Comparison of ENCODE assay signal across 14 cellular contexts in the genomic region with DNA sequence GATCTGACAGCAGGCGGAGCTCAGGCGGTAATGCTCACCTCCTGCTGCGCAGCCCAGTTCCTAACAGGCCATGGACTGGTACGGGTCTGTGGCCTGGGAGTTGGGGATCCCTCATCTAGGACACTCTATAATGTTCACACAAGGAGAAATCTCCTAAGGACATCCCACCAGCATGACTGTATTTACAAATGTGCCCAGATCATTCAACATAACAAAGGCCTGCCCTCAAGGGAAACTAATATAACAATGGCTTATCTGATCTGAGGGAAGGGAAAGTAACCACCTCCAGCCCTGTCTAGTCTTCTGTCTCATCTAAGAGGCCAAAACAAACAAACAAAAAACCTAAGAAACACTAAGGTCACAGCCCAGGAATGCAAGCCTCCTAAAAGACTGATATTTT.
DNase-seq lines count a peak whose midpoint lies in the region; ATAC-seq and TF ChIP-seq lines count a peak whose summit lies in the region.
"Had no signal": no experiment of that assay in that cellular context is flagged by ENCODE, and none has a peak within 500 bp of the region (broad histone marks: within the 10 kb centered on the region; RNA-seq: fewer than 3 reads in every experiment).

No MANE protein-coding gene starts in this region.

- no peak overlapping the region for H3K4me3 Mint-ChIP-seq in Caco-2 (ENCODE audit: unreplicated experiment)
- H3K4me3 Mint-ChIP-seq: activated naive CD8-positive, alpha-beta T cell treated with anti-CD3 and anti-CD28 coated beads, Interleukin-2, amount 50 U/mL, for 24 hours had no signal

- H3K9me3 ChIP-seq in Caco-2: no peaks in the 10 kb centered on the region
- no peaks in the 10 kb centered on the region for H3K9me3 ChIP-seq in HUES64 (ENCODE audit: insufficient read depth, low read depth, low read length)

- H3K4me1 ChIP-seq in Caco-2: peaks cover 10% of the 10 kb centered on the region
- peaks cover 66% of the 10 kb centered on the region for H3K4me1 ChIP-seq in HUES64 (ENCODE audit: insufficient read depth, low read length)

- ATAC-seq in GM21723 (IDR thresholded peaks at IDR 0.05; ENCODE audit: unreplicated experiment) (no peak), HG02840 (IDR thresholded peaks at IDR 0.05; ENCODE audit: low FRiP score, unreplicated experiment) (no peak)
- ATAC-seq: activated naive CD8-positive, alpha-beta T cell treated with anti-CD3 and anti-CD28 coated beads, Interleukin-2, amount 50 U/mL, for 24 hours had no signal

- WGBS in HUES64: 22% methylated on average over 4 of the region's 4 CpGs

- H3K27me3 Mint-ChIP-seq in Caco-2 (ENCODE audit: insufficient read depth, unreplicated experiment): no peaks in the 10 kb centered on the region
- H3K27me3 Mint-ChIP-seq: activated naive CD8-positive, alpha-beta T cell treated with anti-CD3 and anti-CD28 coated beads, Interleukin-2, amount 50 U/mL, for 24 hours had no signal

- H3K36me3 Mint-ChIP-seq in Caco-2 (ENCODE audit: insufficient read depth, unreplicated experiment): no peaks in the 10 kb centered on the region

- CTCF ChIA-PET in Caco-2 (lab: Charles Lee): no interaction called here

- intact Hi-C loops in Caco-2 (cut with micrococcal nuclease; ENCODE audit: unreplicated experiment): no loop called here

- H3K4me1 Mint-ChIP-seq in Caco-2 (ENCODE audit: low read depth, unreplicated experiment): peaks cover 12% of the 10 kb centered on the region

- no TSS peak for BruUV-seq in Caco-2 (replicated peaks; lab: Mats Ljungman, UMichigan)

- H3K27me3 ChIP-seq in Caco-2 (replicated peaks; ENCODE audit: control insufficient read depth, insufficient read depth, low read length) (no peaks in the 10 kb centered on the region), HUES64 (ENCODE audit: insufficient read depth, low read length) (peaks cover 11% of the 10 kb centered on the region)

- DNase-seq in Caco-2: peak in 1 of 2 experiments; percentile 17
- peak; percentile 10 for DNase-seq in brain pericyte (ENCODE audit: low read depth, low spot score)
- DNase-seq in islet precursor cell: peak; percentile 88
- DNase-seq in activated T-cell treated with anti-CD3 and anti-CD28 coated beads, Interleukin-2, amount 50 U/mL, for 1 hour: no peak
- no peak for DNase-seq in NCI-H146 (lab: John Stamatoyannopoulos, UW)
- DNase-seq: activated naive CD8-positive, alpha-beta T cell treated with anti-CD3 and anti-CD28 coated beads, Interleukin-2, amount 50 U/mL, for 24 hours; effector CD8-positive, alpha-beta T cell; midbrain; MM.1S; stimulated activated CD4-positive, alpha-beta T cell treated with anti-CD3 and anti-CD28 coated beads, Interleukin-4, amount 100 ng/mL, for 24 hours; stimulated activated naive CD4-positive, alpha-beta T cell treated with Interleukin-2 at 50 U/mL for 16 hours had no signal

- H3K27ac ChIP-seq in HUES64 (ENCODE audit: low read depth, low read length): peak overlapping the region; percentile 75

- peak overlapping the region; percentile 50 for H3K27ac Mint-ChIP-seq in Caco-2 (ENCODE audit: unreplicated experiment)
- H3K27ac Mint-ChIP-seq: activated naive CD8-positive, alpha-beta T cell treated with anti-CD3 and anti-CD28 coated beads, Interleukin-2, amount 50 U/mL, for 24 hours had no signal

- H3K9me3 Mint-ChIP-seq in Caco-2 (ENCODE audit: unreplicated experiment): no peaks in the 10 kb centered on the region
- H3K9me3 Mint-ChIP-seq: activated naive CD8-positive, alpha-beta T cell treated with anti-CD3 and anti-CD28 coated beads, Interleukin-2, amount 50 U/mL, for 24 hours had no signal

- POLR2A ChIA-PET in Caco-2 (lab: Charles Lee): no interaction called here

- no peak for TF ChIP-seq CTCF in Caco-2 (IDR thresholded peaks at IDR 0.05; ENCODE audit: insufficient read depth in 1 of 2, low read depth in 1 of 2, low read length in 1 of 2, severe bottlenecking in 1 of 2, unreplicated experiment in 1 of 2)

- H3K4me3 ChIP-seq in Caco-2 (ENCODE audit: low read depth, low read length): no peak overlapping the region
- no peak overlapping the region for H3K4me3 ChIP-seq in HUES64 (ENCODE audit: low read length)

- no peaks in the 10 kb centered on the region for H3K36me3 ChIP-seq in Caco-2 (ENCODE audit: control insufficient read depth, insufficient read depth, low read length)
- no peaks in the 10 kb centered on the region for H3K36me3 ChIP-seq in HUES64 (ENCODE audit: insufficient read depth, low read length)

- no peak overlapping the region for H3K9ac ChIP-seq in HUES64 (ENCODE audit: low read depth, low read length)

Comparison
In these comparisons a context has a peak if more than half of its experiments do, and no peak if none do; other contexts are left out.
1. DNase-seq: peak in brain pericyte (single experiment) and islet precursor cell (single experiment); none in activated T-cell treated with anti-CD3 and anti-CD28 coated beads, Interleukin-2, amount 50 U/mL, for 1 hour (single experiment) and NCI-H146 (single experiment).